ENCODE assay signal across 3 cellular contexts in genomic region chr4:106329027-106329618, GRCh38.
TF ChIP-seq lines count a peak whose summit lies in the region.

No MANE protein-coding gene starts in this region.

TF ChIP-seq in GM12891, 5 proteins besides CTCF, POLR2A, EP300 and RAD21:
- no peak for TF ChIP-seq POLR2AphosphoS5 (IDR thresholded peaks at IDR 0.05; ENCODE audit: low read depth, low read length)
- TF ChIP-seq TAF1 (IDR thresholded peaks at IDR 0.05; ENCODE audit: low read depth, low read length): no peak
- TF ChIP-seq PAX5 (IDR thresholded peaks at IDR 0.05; ENCODE audit: insufficient read depth, low read length, severe bottlenecking): no peak
- TF ChIP-seq POU2F2 (IDR thresholded peaks at IDR 0.05; ENCODE audit: low read depth, low read length): no peak
- no peak for TF ChIP-seq SPI1 (IDR thresholded peaks at IDR 0.05; ENCODE audit: low read depth, low read length)
TF ChIP-seq in GM12891: peak in this region for 0.

TF ChIP-seq in K562, 482 proteins besides CTCF, POLR2A, EP300 and RAD21:
- TF ChIP-seq CBFA2T2 (conservative IDR thresholded peaks at IDR 0.05) (no peak), EGR1 (conservative IDR thresholded peaks at IDR 0.05) (no peak)

TF ChIP-seq in liver, 16 proteins besides CTCF, POLR2A, EP300 and RAD21:
- TF ChIP-seq FOXA2 (IDR thresholded peaks at IDR 0.05) (no peak), YY1 (IDR thresholded peaks at IDR 0.05) (no peak), SP1 (IDR thresholded peaks at IDR 0.05) (no peak), FOXA1 (IDR thresholded peaks at IDR 0.05) (no peak), HNF4A (conservative IDR thresholded peaks at IDR 0.05) (no peak), ZBTB33 (IDR thresholded peaks at IDR 0.05) (no peak), TAF1 (conservative IDR thresholded peaks at IDR 0.05) (no peak)
- TF ChIP-seq, protein P1, sequence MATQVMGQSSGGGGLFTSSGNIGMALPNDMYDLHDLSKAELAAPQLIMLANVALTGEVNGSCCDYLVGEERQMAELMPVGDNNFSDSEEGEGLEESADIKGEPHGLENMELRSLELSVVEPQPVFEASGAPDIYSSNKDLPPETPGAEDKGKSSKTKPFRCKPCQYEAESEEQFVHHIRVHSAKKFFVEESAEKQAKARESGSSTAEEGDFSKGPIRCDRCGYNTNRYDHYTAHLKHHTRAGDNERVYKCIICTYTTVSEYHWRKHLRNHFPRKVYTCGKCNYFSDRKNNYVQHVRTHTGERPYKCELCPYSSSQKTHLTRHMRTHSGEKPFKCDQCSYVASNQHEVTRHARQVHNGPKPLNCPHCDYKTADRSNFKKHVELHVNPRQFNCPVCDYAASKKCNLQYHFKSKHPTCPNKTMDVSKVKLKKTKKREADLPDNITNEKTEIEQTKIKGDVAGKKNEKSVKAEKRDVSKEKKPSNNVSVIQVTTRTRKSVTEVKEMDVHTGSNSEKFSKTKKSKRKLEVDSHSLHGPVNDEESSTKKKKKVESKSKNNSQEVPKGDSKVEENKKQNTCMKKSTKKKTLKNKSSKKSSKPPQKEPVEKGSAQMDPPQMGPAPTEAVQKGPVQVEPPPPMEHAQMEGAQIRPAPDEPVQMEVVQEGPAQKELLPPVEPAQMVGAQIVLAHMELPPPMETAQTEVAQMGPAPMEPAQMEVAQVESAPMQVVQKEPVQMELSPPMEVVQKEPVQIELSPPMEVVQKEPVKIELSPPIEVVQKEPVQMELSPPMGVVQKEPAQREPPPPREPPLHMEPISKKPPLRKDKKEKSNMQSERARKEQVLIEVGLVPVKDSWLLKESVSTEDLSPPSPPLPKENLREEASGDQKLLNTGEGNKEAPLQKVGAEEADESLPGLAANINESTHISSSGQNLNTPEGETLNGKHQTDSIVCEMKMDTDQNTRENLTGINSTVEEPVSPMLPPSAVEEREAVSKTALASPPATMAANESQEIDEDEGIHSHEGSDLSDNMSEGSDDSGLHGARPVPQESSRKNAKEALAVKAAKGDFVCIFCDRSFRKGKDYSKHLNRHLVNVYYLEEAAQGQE (IDR thresholded peaks at IDR 0.05): no peak
TF ChIP-seq in liver: peak in this region for 0.
